In the genomic region with DNA sequence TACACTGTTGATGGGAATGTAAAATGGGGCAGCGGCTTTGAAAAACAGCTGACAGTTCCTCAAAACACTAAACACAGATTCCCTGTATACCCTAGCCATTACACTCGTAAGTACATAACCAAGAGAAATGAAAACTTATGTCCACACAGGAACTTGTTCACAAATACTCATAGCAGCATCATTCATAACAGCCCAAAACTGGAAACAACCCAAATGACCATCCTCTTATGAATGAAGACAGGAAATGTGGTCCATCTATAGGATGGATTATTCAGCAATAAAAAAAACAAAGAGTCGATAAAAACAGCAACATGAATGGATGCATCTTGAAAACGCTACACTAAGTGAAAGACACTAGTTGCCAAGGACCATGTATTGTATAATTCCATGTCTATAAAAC, we compare ENCODE assay signal across 2 cellular contexts.
TF ChIP-seq lines count a peak whose summit lies in the region.

No MANE protein-coding gene starts in this region.

TF ChIP-seq in SK-N-SH, 30 proteins besides CTCF, POLR2A, EP300 and RAD21 (continued from another document):
- no peak for TF ChIP-seq TCF12 (IDR thresholded peaks at IDR 0.05)
- TF ChIP-seq GABPA (IDR thresholded peaks at IDR 0.05; ENCODE audit: low read depth) = no peak
- peak; percentile 14; the same call in 1 of the 2 replicates for TF ChIP-seq NFIC (IDR thresholded peaks at IDR 0.05; ENCODE audit: borderline replicate concordance)
- no peak for TF ChIP-seq GATA2 (CRISPR knock-in tag; IDR thresholded peaks at IDR 0.05)
- TF ChIP-seq, protein P1, sequence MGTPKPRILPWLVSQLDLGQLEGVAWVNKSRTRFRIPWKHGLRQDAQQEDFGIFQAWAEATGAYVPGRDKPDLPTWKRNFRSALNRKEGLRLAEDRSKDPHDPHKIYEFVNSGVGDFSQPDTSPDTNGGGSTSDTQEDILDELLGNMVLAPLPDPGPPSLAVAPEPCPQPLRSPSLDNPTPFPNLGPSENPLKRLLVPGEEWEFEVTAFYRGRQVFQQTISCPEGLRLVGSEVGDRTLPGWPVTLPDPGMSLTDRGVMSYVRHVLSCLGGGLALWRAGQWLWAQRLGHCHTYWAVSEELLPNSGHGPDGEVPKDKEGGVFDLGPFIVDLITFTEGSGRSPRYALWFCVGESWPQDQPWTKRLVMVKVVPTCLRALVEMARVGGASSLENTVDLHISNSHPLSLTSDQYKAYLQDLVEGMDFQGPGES (IDR thresholded peaks at IDR 0.05; ENCODE audit: low read depth, low read length) = no peak
- TF ChIP-seq, protein P2, sequence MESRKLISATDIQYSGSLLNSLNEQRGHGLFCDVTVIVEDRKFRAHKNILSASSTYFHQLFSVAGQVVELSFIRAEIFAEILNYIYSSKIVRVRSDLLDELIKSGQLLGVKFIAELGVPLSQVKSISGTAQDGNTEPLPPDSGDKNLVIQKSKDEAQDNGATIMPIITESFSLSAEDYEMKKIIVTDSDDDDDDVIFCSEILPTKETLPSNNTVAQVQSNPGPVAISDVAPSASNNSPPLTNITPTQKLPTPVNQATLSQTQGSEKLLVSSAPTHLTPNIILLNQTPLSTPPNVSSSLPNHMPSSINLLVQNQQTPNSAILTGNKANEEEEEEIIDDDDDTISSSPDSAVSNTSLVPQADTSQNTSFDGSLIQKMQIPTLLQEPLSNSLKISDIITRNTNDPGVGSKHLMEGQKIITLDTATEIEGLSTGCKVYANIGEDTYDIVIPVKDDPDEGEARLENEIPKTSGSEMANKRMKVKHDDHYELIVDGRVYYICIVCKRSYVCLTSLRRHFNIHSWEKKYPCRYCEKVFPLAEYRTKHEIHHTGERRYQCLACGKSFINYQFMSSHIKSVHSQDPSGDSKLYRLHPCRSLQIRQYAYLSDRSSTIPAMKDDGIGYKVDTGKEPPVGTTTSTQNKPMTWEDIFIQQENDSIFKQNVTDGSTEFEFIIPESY (IDR thresholded peaks at IDR 0.05; ENCODE audit: borderline replicate concordance, low read depth) = no peak
- TF ChIP-seq, protein P3, sequence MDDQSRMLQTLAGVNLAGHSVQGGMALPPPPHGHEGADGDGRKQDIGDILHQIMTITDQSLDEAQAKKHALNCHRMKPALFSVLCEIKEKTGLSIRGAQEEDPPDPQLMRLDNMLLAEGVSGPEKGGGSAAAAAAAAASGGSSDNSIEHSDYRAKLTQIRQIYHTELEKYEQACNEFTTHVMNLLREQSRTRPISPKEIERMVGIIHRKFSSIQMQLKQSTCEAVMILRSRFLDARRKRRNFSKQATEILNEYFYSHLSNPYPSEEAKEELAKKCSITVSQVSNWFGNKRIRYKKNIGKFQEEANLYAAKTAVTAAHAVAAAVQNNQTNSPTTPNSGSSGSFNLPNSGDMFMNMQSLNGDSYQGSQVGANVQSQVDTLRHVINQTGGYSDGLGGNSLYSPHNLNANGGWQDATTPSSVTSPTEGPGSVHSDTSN (IDR thresholded peaks at IDR 0.05) = peak; percentile 17; the same call in 1 of the 2 replicates
- no peak for TF ChIP-seq POLR2AphosphoS5 (IDR thresholded peaks at IDR 0.05; ENCODE audit: low read depth, low read length)
- TF ChIP-seq, protein P4, sequence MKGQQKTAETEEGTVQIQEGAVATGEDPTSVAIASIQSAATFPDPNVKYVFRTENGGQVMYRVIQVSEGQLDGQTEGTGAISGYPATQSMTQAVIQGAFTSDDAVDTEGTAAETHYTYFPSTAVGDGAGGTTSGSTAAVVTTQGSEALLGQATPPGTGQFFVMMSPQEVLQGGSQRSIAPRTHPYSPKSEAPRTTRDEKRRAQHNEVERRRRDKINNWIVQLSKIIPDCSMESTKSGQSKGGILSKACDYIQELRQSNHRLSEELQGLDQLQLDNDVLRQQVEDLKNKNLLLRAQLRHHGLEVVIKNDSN (IDR thresholded peaks at IDR 0.05; ENCODE audit: borderline replicate concordance, low read depth) = no peak
- TF ChIP-seq FOXJ3 (CRISPR knock-in tag; IDR thresholded peaks at IDR 0.05) = no peak
- no peak for TF ChIP-seq CHD2 (IDR thresholded peaks at IDR 0.05; ENCODE audit: low read length, partially characterized antibody)
- TF ChIP-seq, protein P5, sequence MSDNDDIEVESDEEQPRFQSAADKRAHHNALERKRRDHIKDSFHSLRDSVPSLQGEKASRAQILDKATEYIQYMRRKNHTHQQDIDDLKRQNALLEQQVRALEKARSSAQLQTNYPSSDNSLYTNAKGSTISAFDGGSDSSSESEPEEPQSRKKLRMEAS (IDR thresholded peaks at IDR 0.05; ENCODE audit: low read depth) = no peak
- no peak for TF ChIP-seq EZH2phosphoT487 (IDR thresholded peaks at IDR 0.05; ENCODE audit: borderline replicate concordance, low read depth)
- TF ChIP-seq TEAD4 (IDR thresholded peaks at IDR 0.05; ENCODE audit: borderline replicate concordance, insufficient read depth) = no peak
- TF ChIP-seq FOSL2 (IDR thresholded peaks at IDR 0.05; ENCODE audit: borderline replicate concordance, low read depth) = no peak
TF ChIP-seq in SK-N-SH: peak in this region for 2.

TF ChIP-seq in SK-N-SH treated with all-trans-retinoic acid at 6 μM for 48 hours, 23 proteins besides CTCF, POLR2A, EP300 and RAD21 (continued from another document):
- no peak for TF ChIP-seq BACH2 (CRISPR knock-in tag; IDR thresholded peaks at IDR 0.05; ENCODE audit: borderline replicate concordance)
- TF ChIP-seq, protein P6, sequence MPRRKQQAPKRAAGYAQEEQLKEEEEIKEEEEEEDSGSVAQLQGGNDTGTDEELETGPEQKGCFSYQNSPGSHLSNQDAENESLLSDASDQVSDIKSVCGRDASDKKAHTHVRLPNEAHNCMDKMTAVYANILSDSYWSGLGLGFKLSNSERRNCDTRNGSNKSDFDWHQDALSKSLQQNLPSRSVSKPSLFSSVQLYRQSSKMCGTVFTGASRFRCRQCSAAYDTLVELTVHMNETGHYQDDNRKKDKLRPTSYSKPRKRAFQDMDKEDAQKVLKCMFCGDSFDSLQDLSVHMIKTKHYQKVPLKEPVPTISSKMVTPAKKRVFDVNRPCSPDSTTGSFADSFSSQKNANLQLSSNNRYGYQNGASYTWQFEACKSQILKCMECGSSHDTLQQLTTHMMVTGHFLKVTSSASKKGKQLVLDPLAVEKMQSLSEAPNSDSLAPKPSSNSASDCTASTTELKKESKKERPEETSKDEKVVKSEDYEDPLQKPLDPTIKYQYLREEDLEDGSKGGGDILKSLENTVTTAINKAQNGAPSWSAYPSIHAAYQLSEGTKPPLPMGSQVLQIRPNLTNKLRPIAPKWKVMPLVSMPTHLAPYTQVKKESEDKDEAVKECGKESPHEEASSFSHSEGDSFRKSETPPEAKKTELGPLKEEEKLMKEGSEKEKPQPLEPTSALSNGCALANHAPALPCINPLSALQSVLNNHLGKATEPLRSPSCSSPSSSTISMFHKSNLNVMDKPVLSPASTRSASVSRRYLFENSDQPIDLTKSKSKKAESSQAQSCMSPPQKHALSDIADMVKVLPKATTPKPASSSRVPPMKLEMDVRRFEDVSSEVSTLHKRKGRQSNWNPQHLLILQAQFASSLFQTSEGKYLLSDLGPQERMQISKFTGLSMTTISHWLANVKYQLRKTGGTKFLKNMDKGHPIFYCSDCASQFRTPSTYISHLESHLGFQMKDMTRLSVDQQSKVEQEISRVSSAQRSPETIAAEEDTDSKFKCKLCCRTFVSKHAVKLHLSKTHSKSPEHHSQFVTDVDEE (CRISPR knock-in tag; IDR thresholded peaks at IDR 0.05) = no peak
- TF ChIP-seq ZFP3 (CRISPR knock-in tag; IDR thresholded peaks at IDR 0.05) = no peak
- TF ChIP-seq ARNTL (CRISPR knock-in tag; IDR thresholded peaks at IDR 0.05; ENCODE audit: borderline replicate concordance, low read depth) = no peak
- TF ChIP-seq GLIS3 (CRISPR knock-in tag; IDR thresholded peaks at IDR 0.05) = no peak
- TF ChIP-seq RARB (CRISPR knock-in tag; IDR thresholded peaks at IDR 0.05) = no peak
- no peak for TF ChIP-seq ZC3H10 (CRISPR knock-in tag; IDR thresholded peaks at IDR 0.05)
- no peak for TF ChIP-seq PPARA (CRISPR knock-in tag; IDR thresholded peaks at IDR 0.05; ENCODE audit: borderline replicate concordance)
- TF ChIP-seq ESRRG (CRISPR knock-in tag; IDR thresholded peaks at IDR 0.05) = no peak
- TF ChIP-seq, protein P7, sequence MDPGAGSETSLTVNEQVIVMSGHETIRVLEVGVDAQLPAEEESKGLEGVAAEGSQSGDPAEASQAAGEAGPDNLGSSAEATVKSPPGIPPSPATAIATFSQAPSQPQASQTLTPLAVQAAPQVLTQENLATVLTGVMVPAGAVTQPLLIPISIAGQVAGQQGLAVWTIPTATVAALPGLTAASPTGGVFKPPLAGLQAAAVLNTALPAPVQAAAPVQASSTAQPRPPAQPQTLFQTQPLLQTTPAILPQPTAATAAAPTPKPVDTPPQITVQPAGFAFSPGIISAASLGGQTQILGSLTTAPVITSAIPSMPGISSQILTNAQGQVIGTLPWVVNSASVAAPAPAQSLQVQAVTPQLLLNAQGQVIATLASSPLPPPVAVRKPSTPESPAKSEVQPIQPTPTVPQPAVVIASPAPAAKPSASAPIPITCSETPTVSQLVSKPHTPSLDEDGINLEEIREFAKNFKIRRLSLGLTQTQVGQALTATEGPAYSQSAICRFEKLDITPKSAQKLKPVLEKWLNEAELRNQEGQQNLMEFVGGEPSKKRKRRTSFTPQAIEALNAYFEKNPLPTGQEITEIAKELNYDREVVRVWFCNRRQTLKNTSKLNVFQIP (CRISPR knock-in tag; IDR thresholded peaks at IDR 0.05; ENCODE audit: borderline replicate concordance, low read depth) = no peak
- TF ChIP-seq, protein P8, sequence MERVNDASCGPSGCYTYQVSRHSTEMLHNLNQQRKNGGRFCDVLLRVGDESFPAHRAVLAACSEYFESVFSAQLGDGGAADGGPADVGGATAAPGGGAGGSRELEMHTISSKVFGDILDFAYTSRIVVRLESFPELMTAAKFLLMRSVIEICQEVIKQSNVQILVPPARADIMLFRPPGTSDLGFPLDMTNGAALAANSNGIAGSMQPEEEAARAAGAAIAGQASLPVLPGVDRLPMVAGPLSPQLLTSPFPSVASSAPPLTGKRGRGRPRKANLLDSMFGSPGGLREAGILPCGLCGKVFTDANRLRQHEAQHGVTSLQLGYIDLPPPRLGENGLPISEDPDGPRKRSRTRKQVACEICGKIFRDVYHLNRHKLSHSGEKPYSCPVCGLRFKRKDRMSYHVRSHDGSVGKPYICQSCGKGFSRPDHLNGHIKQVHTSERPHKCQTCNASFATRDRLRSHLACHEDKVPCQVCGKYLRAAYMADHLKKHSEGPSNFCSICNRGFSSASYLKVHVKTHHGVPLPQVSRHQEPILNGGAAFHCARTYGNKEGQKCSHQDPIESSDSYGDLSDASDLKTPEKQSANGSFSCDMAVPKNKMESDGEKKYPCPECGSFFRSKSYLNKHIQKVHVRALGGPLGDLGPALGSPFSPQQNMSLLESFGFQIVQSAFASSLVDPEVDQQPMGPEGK (CRISPR knock-in tag; IDR thresholded peaks at IDR 0.05; ENCODE audit: borderline replicate concordance) = no peak
- TF ChIP-seq TOX (CRISPR knock-in tag; IDR thresholded peaks at IDR 0.05; ENCODE audit: borderline replicate concordance) = no peak
- no peak for TF ChIP-seq ZNF565 (CRISPR knock-in tag; conservative IDR thresholded peaks at IDR 0.05; ENCODE audit: low read depth)
- TF ChIP-seq SNAI2 (CRISPR knock-in tag; IDR thresholded peaks at IDR 0.05) = no peak
